ENCODE assay signal across 8 cellular contexts in the genomic region with DNA sequence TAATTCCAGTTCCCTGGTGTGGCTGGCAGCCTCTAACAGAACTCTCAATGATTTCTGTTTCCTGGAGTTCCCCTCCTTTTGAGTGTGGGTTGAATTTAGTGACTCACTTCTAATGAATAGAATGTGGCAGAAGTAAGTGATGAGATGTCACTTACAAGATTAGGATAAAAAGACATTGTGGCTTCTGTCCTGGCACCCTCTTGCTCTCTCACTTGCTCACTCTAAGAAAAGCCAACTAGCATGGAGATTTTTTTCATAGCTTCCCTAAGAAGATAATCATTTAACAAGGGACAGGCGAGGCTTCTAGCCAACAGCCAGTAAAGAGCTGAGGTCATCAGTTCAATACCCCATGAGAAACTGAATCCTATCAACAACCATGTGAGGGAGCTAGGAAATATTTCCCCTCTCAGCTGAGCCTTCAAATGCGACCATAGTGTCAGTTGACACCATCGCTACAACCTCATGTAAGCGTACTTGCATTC.
DNase-seq lines count a peak whose midpoint lies in the region; TF ChIP-seq lines count a peak whose summit lies in the region.

No MANE protein-coding gene starts in this region.

- WGBS in testis, 2 donors, result 82 to 95% methylated on average over 4 of the region's 4 CpGs

- H3K4me1 ChIP-seq in cardiac muscle cell (ENCODE audit: low read depth) (peaks cover 20% of the 10 kb centered on the region), left ventricle myocardium inferior (no peaks in the 10 kb centered on the region), testis (no peaks in the 10 kb centered on the region), MM.1S (ENCODE audit: low read length) (no peaks in the 10 kb centered on the region; the same call in 1 of the 2 replicates)

- H3K9me2 ChIP-seq in MM.1S (replicated peaks; ENCODE audit: insufficient read depth, low read length), result no peaks in the 10 kb centered on the region

- H3K9me3 ChIP-seq in cardiac muscle cell (ENCODE audit: low read depth) (no peaks in the 10 kb centered on the region), left ventricle myocardium inferior (replicated peaks) (peaks cover 10% of the 10 kb centered on the region), testis (no peaks in the 10 kb centered on the region), MM.1S (replicated peaks; ENCODE audit: insufficient read depth, low read length) (no peaks in the 10 kb centered on the region)

- TF ChIP-seq CTCF in cardiac muscle cell (IDR thresholded peaks at IDR 0.05; ENCODE audit: low read depth, low read length) (no peak), left ventricle myocardium inferior (IDR thresholded peaks at IDR 0.05; ENCODE audit: borderline replicate concordance) (no peak), brain (conservative IDR thresholded peaks at IDR 0.05) (no peak), testis (IDR thresholded peaks at IDR 0.05) (no peak), MM.1S (IDR thresholded peaks at IDR 0.05; ENCODE audit: low read length) (no peak)

- H3K27ac Mint-ChIP-seq in brain, result peak overlapping the region in 3 of 5 experiments; percentile 54 to 72 (median 59)

- H3K9me3 Mint-ChIP-seq in brain, result peaks cover 0 to 14% (median 2%) of the 10 kb centered on the region in 5 experiments

- H3K9ac ChIP-seq in MM.1S (ENCODE audit: low read length), result no peak overlapping the region

- intact Hi-C loops in left ventricle myocardium inferior (cut with micrococcal nuclease), result no loop called here
- intact Hi-C loops in testis (cut with DNase I; ENCODE audit: low total_unique reads), result no loop called here

- DNase-seq in cardiac muscle cell (ENCODE audit: low read depth in 1 of 2, low spot score in 1 of 2) (peak; percentile 41 to 66), left ventricle myocardium inferior (no peak), HS-5 (ENCODE audit: low read depth) (peak; percentile 53), testis (no peak), MM.1S (no peak), NOMO-1 treated with DMSO at 0.1 percent for 48 hours (lab: John Stamatoyannopoulos, UW; ENCODE audit: unreplicated experiment) (no peak), KG1 (lab: John Stamatoyannopoulos, UW) (no peak)

- no peaks in the 10 kb centered on the region for H3K27me3 Mint-ChIP-seq in brain

- no peaks in the 10 kb centered on the region for H3K79me2 ChIP-seq in MM.1S (ENCODE audit: low read length)

- peak overlapping the region; percentile 27 for H3K27ac ChIP-seq in cardiac muscle cell
- no peak overlapping the region for H3K27ac ChIP-seq in left ventricle myocardium inferior (replicated peaks)
- H3K27ac ChIP-seq in testis, result peak overlapping the region; percentile 36 to 48
- no peak overlapping the region for H3K27ac ChIP-seq in MM.1S (ENCODE audit: low read length)

- TF ChIP-seq POLR2A in testis (IDR thresholded peaks at IDR 0.05), result no peak

- H3K27me3 ChIP-seq in cardiac muscle cell (no peaks in the 10 kb centered on the region), left ventricle myocardium inferior (ENCODE audit: low read depth) (no peaks in the 10 kb centered on the region), testis (no peaks in the 10 kb centered on the region), MM.1S (replicated peaks; ENCODE audit: insufficient read depth, low read length) (no peaks in the 10 kb centered on the region)

- no peak overlapping the region for H3K4me3 Mint-ChIP-seq in brain

- H3K36me3 ChIP-seq in cardiac muscle cell (no peaks in the 10 kb centered on the region), left ventricle myocardium inferior (no peaks in the 10 kb centered on the region), testis (ENCODE audit: low read depth, missing control alignments) (no peaks in the 10 kb centered on the region), MM.1S (replicated peaks; ENCODE audit: insufficient read depth, low read length) (no peaks in the 10 kb centered on the region)

- H3F3A ChIP-seq in MM.1S (ENCODE audit: insufficient read depth, low read length), result no peaks in the 10 kb centered on the region; the same call in 1 of the 2 replicates

- no peaks in the 10 kb centered on the region for H4K20me1 ChIP-seq in MM.1S (ENCODE audit: insufficient read depth, low read length)

- peaks cover 10% of the 10 kb centered on the region for H3K4me1 Mint-ChIP-seq in brain

- no peak overlapping the region for H2AFZ ChIP-seq in MM.1S (ENCODE audit: low read length)

- no peak overlapping the region for H3K4me2 ChIP-seq in MM.1S (ENCODE audit: low read depth, low read length)

- H3K36me3 Mint-ChIP-seq in brain, result no peaks in the 10 kb centered on the region

- H3K4me3 ChIP-seq in cardiac muscle cell, result no peak overlapping the region
- no peak overlapping the region for H3K4me3 ChIP-seq in left ventricle myocardium inferior
- H3K4me3 ChIP-seq in testis, result no peak overlapping the region
- H3K4me3 ChIP-seq in MM.1S (ENCODE audit: low read length), result no peak overlapping the region

Comparison
In these comparisons a context has a peak if more than half of its experiments do, and no peak if none do; other contexts are left out.
1. DNase-seq: peak in cardiac muscle cell (2 of 2) and HS-5 (single experiment); none in left ventricle myocardium inferior (single experiment), testis (single experiment), MM.1S (single experiment), NOMO-1 treated with DMSO at 0.1 percent for 48 hours (single experiment) and KG1 (single experiment).
2. H3K27ac ChIP-seq: peak in cardiac muscle cell (single experiment) and testis (2 of 2); none in left ventricle myocardium inferior (single experiment) and MM.1S (single experiment).